ENCODE assay signal across 2 cellular contexts in the genomic region with DNA sequence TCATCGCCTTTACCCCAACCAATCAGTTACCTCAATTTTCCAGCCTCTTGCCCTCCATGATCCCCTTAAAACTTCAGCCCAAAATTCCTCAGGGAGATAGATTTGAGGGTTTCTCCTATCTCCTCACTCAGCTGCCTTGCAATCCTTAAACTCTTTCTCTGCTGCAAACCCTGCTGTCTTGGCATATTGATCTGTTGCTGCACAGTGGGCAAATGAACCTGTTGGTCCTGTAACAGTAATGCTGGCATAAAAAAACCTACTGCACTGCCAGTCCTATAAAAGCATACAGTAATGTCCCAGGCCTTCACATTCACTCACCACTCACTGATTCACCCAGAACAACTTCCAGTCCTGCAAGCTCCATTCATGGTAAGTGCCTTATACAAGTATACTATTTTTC.
A peak's percentile ranks its signal among the peaks of the same experiment; 100 is the strongest.
TF ChIP-seq lines count a peak whose summit lies in the region.

No MANE protein-coding gene starts in this region.

TF ChIP-seq in HCT116, 20 proteins besides CTCF, POLR2A, EP300 and RAD21:
- TF ChIP-seq SP1 (IDR thresholded peaks at IDR 0.05; ENCODE audit: low read depth) (no peak), CBX3 (IDR thresholded peaks at IDR 0.05; ENCODE audit: low read depth) (0 out of 2 replicates have a peak, but pooled peaks have one; percentile 17), ZNF274 (IDR thresholded peaks at IDR 0.05; ENCODE audit: low read depth, low read length) (no peak), FOSL1 (IDR thresholded peaks at IDR 0.05; ENCODE audit: low read depth) (no peak)
- TF ChIP-seq, protein P1, sequence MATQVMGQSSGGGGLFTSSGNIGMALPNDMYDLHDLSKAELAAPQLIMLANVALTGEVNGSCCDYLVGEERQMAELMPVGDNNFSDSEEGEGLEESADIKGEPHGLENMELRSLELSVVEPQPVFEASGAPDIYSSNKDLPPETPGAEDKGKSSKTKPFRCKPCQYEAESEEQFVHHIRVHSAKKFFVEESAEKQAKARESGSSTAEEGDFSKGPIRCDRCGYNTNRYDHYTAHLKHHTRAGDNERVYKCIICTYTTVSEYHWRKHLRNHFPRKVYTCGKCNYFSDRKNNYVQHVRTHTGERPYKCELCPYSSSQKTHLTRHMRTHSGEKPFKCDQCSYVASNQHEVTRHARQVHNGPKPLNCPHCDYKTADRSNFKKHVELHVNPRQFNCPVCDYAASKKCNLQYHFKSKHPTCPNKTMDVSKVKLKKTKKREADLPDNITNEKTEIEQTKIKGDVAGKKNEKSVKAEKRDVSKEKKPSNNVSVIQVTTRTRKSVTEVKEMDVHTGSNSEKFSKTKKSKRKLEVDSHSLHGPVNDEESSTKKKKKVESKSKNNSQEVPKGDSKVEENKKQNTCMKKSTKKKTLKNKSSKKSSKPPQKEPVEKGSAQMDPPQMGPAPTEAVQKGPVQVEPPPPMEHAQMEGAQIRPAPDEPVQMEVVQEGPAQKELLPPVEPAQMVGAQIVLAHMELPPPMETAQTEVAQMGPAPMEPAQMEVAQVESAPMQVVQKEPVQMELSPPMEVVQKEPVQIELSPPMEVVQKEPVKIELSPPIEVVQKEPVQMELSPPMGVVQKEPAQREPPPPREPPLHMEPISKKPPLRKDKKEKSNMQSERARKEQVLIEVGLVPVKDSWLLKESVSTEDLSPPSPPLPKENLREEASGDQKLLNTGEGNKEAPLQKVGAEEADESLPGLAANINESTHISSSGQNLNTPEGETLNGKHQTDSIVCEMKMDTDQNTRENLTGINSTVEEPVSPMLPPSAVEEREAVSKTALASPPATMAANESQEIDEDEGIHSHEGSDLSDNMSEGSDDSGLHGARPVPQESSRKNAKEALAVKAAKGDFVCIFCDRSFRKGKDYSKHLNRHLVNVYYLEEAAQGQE (IDR thresholded peaks at IDR 0.05; ENCODE audit: low read depth): no peak
TF ChIP-seq in HCT116: peak in this region for 1.

TF ChIP-seq in K562, 482 proteins besides CTCF, POLR2A, EP300 and RAD21:
- TF ChIP-seq CTBP1 (IDR thresholded peaks at IDR 0.05; ENCODE audit: borderline replicate concordance): no peak
- 0 out of 3 replicates have a peak, but pooled peaks of 1 of the 2 experiments have one; percentile 57 for TF ChIP-seq CBX3 (IDR thresholded peaks at IDR 0.05; ENCODE audit: borderline replicate concordance in 1 of 2, low read length in 2 of 2)
- TF ChIP-seq ZNF77 (CRISPR knock-in tag; IDR thresholded peaks at IDR 0.05): no peak
- TF ChIP-seq SMARCC2 (IDR thresholded peaks at IDR 0.05; ENCODE audit: low read depth): no peak
- TF ChIP-seq CBX5 (IDR thresholded peaks at IDR 0.05; ENCODE audit: borderline replicate concordance, low read depth): peak; percentile 76; the same call in 1 of the 2 replicates
- peak; percentile 59; the same call in 1 of the 2 replicates for TF ChIP-seq CBX1 (IDR thresholded peaks at IDR 0.05; ENCODE audit: low read depth)
- no peak for TF ChIP-seq NFRKB (IDR thresholded peaks at IDR 0.05; ENCODE audit: low read depth)
- TF ChIP-seq, protein P2, sequence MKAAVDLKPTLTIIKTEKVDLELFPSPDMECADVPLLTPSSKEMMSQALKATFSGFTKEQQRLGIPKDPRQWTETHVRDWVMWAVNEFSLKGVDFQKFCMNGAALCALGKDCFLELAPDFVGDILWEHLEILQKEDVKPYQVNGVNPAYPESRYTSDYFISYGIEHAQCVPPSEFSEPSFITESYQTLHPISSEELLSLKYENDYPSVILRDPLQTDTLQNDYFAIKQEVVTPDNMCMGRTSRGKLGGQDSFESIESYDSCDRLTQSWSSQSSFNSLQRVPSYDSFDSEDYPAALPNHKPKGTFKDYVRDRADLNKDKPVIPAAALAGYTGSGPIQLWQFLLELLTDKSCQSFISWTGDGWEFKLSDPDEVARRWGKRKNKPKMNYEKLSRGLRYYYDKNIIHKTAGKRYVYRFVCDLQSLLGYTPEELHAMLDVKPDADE (conservative IDR thresholded peaks at IDR 0.05; ENCODE audit: control insufficient read depth, low read depth, low read length): no peak
- 0 out of 2 replicates have a peak, but pooled peaks have one; percentile 20 for TF ChIP-seq ZNF324 (CRISPR knock-in tag; IDR thresholded peaks at IDR 0.05)
